ENCODE assay signal across 12 cellular contexts in the genomic region with DNA sequence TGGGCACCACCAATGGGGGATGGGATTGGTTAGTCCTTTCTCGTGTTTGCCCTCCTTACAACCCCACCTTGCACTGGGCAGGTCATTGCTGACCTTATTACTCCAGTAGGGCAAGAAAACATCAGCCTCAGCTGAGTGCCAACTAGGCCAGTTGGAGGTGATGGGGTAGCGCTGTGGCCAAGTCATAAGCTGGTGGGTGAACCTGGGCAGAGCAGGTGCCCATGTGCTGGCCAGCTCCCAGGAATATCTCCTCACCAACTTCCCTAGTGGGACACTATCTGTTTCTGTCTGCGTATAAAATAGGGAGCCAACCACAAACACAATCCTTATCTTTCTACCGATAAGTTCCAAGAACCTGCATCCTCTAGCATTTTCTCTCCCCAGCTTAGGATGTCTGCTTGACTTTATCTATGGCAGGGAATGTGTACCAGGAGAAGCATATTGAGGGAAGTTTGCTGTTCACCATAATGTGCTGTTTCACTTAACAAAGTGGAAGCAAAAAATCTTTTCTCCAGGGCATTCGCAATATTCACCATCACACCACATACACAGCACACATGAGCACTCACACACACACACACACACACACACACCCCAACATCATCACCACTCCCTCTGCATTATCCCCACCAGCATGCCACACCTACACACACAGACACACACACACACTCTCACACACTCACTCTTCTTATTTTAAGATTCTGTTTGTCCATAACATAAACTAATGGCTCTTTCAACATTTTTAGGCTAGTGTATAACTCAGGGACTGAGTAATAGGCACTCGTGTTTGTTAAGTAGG.
DNase-seq lines count a peak whose midpoint lies in the region; ATAC-seq and TF ChIP-seq lines count a peak whose summit lies in the region.
"Had no signal": no experiment of that assay in that cellular context is flagged by ENCODE, and none has a peak within 500 bp of the region (broad histone marks: within the 10 kb centered on the region; RNA-seq: fewer than 3 reads in every experiment).

No MANE protein-coding gene starts in this region.

- DNase-seq in H4 (ENCODE audit: low spot score) (peak; percentile 18), hepatocyte (ENCODE audit: low spot score) (no peak), A172 (ENCODE audit: low spot score) (no peak), immature natural killer cell (no peak)
- no peak for DNase-seq in activated naive CD4-positive, alpha-beta T cell treated with anti-CD3 and anti-CD28 coated beads, Interleukin-2, amount 50 U/mL, for 72 hours (ENCODE audit: low spot score in 2 of 2)
- DNase-seq in stimulated activated CD4-positive, alpha-beta T cell treated with anti-CD3 and anti-CD28 coated beads, Interleukin-4, amount 100 ng/mL, for 24 hours = no peak
- DNase-seq: activated CD4-positive, alpha-beta T cell treated with anti-CD3 and anti-CD28 coated beads for 4 hours; activated T-cell treated with anti-CD3 and anti-CD28 coated beads, Interleukin-2, amount 50 U/mL, for 24 hours; DMS79; effector memory CD4-positive, alpha-beta T cell had no signal

- H3K27ac Mint-ChIP-seq in activated naive CD4-positive, alpha-beta T cell treated with anti-CD3 and anti-CD28 coated beads, Interleukin-2, amount 50 U/mL, for 72 hours = no peak overlapping the region
- no peak overlapping the region for H3K27ac Mint-ChIP-seq in immature natural killer cell
- H3K27ac Mint-ChIP-seq: activated T-cell treated with anti-CD3 and anti-CD28 coated beads, Interleukin-2, amount 50 U/mL, for 24 hours had no signal

- H3K9me3 Mint-ChIP-seq in activated naive CD4-positive, alpha-beta T cell treated with anti-CD3 and anti-CD28 coated beads, Interleukin-2, amount 50 U/mL, for 72 hours = no peaks in the 10 kb centered on the region
- peaks cover 0 to 1% (median 0%) of the 10 kb centered on the region in 6 donors for H3K9me3 Mint-ChIP-seq in immature natural killer cell
- H3K9me3 Mint-ChIP-seq: activated T-cell treated with anti-CD3 and anti-CD28 coated beads, Interleukin-2, amount 50 U/mL, for 24 hours had no signal

- peak overlapping the region; percentile 36; the same call in 1 of the 2 replicates for H3K27ac ChIP-seq in VCaP
- peak overlapping the region; percentile 87 for H3K27ac ChIP-seq in hepatocyte
- peak overlapping the region in 15 of 21 experiments; percentile 10 to 77 (median 44) for H3K27ac ChIP-seq in skin epidermis

- no peaks in the 10 kb centered on the region for H3K36me3 Mint-ChIP-seq in activated naive CD4-positive, alpha-beta T cell treated with anti-CD3 and anti-CD28 coated beads, Interleukin-2, amount 50 U/mL, for 72 hours
- H3K36me3 Mint-ChIP-seq in immature natural killer cell = no peaks in the 10 kb centered on the region

- TF ChIP-seq CTCF in VCaP (conservative IDR thresholded peaks at IDR 0.05) = no peak
- TF ChIP-seq CTCF in hepatocyte (IDR thresholded peaks at IDR 0.05; ENCODE audit: poor library complexity) = no peak

- no peaks in the 10 kb centered on the region for H3K9me3 ChIP-seq in hepatocyte (ENCODE audit: low read depth)

- peak overlapping the region; percentile 39 for H3K4me2 ChIP-seq in hepatocyte

- H2AFZ ChIP-seq in hepatocyte = no peak overlapping the region

- H4K20me1 ChIP-seq in hepatocyte (ENCODE audit: insufficient read depth, poor library complexity, severe bottlenecking) = no peaks in the 10 kb centered on the region

- ATAC-seq in activated naive CD4-positive, alpha-beta T cell treated with anti-CD3 and anti-CD28 coated beads, Interleukin-2, amount 50 U/mL, for 72 hours = no peak

- no peaks in the 10 kb centered on the region for H3K36me3 ChIP-seq in hepatocyte (replicated peaks; ENCODE audit: insufficient read depth, low read depth)

- no peaks in the 10 kb centered on the region for H3K9me2 ChIP-seq in hepatocyte (replicated peaks; ENCODE audit: insufficient read depth)

- peaks cover 15% of the 10 kb centered on the region for H3K4me1 ChIP-seq in hepatocyte (ENCODE audit: insufficient read depth)

- peaks cover 2 to 7% (median 4%) of the 10 kb centered on the region in 3 donors for H3K27me3 Mint-ChIP-seq in immature natural killer cell (ENCODE audit: low read depth in 3 of 3)

- H3K4me3 ChIP-seq in hepatocyte (no peak overlapping the region), skin epidermis (no peak overlapping the region)

- H3K27me3 ChIP-seq in hepatocyte = no peaks in the 10 kb centered on the region

- H3K4me3 Mint-ChIP-seq in immature natural killer cell = no peak overlapping the region
- H3K4me3 Mint-ChIP-seq: activated T-cell treated with anti-CD3 and anti-CD28 coated beads, Interleukin-2, amount 50 U/mL, for 24 hours had no signal

- WGBS in hepatocyte (ENCODE audit: low lambda C conversion rate, missing lambda C conversion rate) = 57% methylated on average over 6 of the region's 6 CpGs

- no peaks in the 10 kb centered on the region for H3K4me1 Mint-ChIP-seq in immature natural killer cell

- no peaks in the 10 kb centered on the region for H3K79me2 ChIP-seq in hepatocyte

Comparison
In these comparisons a context has a peak if more than half of its experiments do, and no peak if none do; other contexts are left out.
1. H3K27ac ChIP-seq: peak in every context shown above with its lines; median percentile 87 in hepatocyte; 44 in skin epidermis; 36 in VCaP.